ENCODE assay signal across 8 cellular contexts in the genomic region with DNA sequence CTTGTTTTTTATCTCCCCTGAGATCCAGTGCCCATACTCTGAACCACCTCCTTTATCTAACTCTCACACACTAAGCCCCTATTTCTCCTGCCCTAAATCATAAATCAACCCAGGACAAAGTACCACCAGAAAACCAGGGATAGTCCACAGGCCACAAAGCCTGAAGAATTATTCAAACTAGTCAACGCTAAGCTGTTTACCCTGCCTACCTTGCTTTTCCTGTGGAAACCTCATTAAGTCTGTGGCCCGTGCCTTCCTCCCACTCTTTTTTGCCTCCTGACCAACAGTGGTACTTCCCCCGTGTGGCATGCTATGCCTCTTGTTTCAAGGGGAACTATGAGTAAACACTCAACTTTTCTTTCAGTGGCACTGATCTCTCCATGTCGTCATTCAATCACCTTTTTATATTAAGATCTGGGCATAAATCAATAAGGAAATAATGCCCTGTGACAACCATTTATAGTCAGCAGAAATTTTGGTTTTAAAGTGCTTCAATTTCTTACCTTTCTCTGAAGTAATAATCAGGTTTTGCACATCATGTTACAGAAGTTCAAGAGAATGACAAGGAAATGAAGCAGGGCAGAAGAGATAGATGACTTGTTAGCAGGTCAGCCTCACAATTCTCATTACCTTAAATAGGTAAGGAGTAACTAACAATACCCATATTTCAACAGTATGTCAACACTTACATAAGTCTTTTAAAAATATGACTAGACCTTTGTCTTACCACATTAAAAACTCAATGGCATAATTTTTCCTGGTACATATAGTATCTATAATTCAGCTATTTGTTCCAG. TPM values are rescaled to one million over a fixed set of nuclear protein-coding genes. Genes with fewer than 3 reads are reported as not detected.
DNase-seq lines count a peak whose midpoint lies in the region; TF ChIP-seq lines count a peak whose summit lies in the region.

No MANE protein-coding gene starts in this region.

- CTCF ChIA-PET in activated naive CD4-positive, alpha-beta T cell treated with anti-CD3 and anti-CD28 coated beads for 36 hours (lab: Charles Lee) = no interaction called here

- no peak for TF ChIP-seq POLR2A in Peyer's patch (IDR thresholded peaks at IDR 0.05)
- TF ChIP-seq POLR2A in sigmoid colon (IDR thresholded peaks at IDR 0.05) = no peak

- no peak overlapping the region for H3K4me3 Mint-ChIP-seq in activated naive CD4-positive, alpha-beta T cell treated with anti-CD3 and anti-CD28 coated beads for 36 hours

- TF ChIP-seq EP300 in sigmoid colon (IDR thresholded peaks at IDR 0.05) = no peak

- no peaks in the 10 kb centered on the region for H3K27me3 ChIP-seq in Peyer's patch
- no peaks in the 10 kb centered on the region for H3K27me3 ChIP-seq in left ventricle myocardium inferior (ENCODE audit: low read depth)
- no peaks in the 10 kb centered on the region for H3K27me3 ChIP-seq in sigmoid colon

- H3K4me1 ChIP-seq in Peyer's patch = no peaks in the 10 kb centered on the region
- H3K4me1 ChIP-seq in left ventricle myocardium inferior = peaks cover 22% of the 10 kb centered on the region
- no peaks in the 10 kb centered on the region for H3K4me1 ChIP-seq in sigmoid colon

- H3K27ac ChIP-seq in Peyer's patch = peak overlapping the region in 1 of 4 donors; percentile 7
- H3K27ac ChIP-seq in left ventricle myocardium inferior (replicated peaks) = no peak overlapping the region
- no peak overlapping the region for H3K27ac ChIP-seq in sigmoid colon

- DNase-seq in NCI-H1417 (lab: John Stamatoyannopoulos, UW) = peak; percentile 26 to 74 (median 51)
- no peak for DNase-seq in NCI-H1417 treated with DMSO at 0.1 percent for 48 hours (lab: John Stamatoyannopoulos, UW)
- peak in 2 of 3 donors; percentile 37 to 60 for DNase-seq in Peyer's patch
- peak; percentile 85 for DNase-seq in activated naive CD4-positive, alpha-beta T cell treated with anti-CD3 and anti-CD28 coated beads for 36 hours
- peak; percentile 42 to 56 for DNase-seq in stimulated activated CD4-positive, alpha-beta T cell treated with anti-CD3 and anti-CD28 coated beads, Interleukin-4, amount 100 ng/mL, for 48 hours (ENCODE audit: low read depth in 2 of 2)
- DNase-seq in NCI-H2227 (lab: John Stamatoyannopoulos, UW; ENCODE audit: unreplicated experiment) = no peak
- no peak for DNase-seq in left ventricle myocardium inferior
- DNase-seq in sigmoid colon = no peak

- H3K9me3 ChIP-seq in Peyer's patch = no peaks in the 10 kb centered on the region
- H3K9me3 ChIP-seq in left ventricle myocardium inferior (replicated peaks) = no peaks in the 10 kb centered on the region
- no peaks in the 10 kb centered on the region for H3K9me3 ChIP-seq in sigmoid colon

- H3K36me3 ChIP-seq in Peyer's patch (no peaks in the 10 kb centered on the region), left ventricle myocardium inferior (peaks cover 18% of the 10 kb centered on the region), sigmoid colon (peaks cover 0 to 3% (median 0%) of the 10 kb centered on the region in 4 donors)

- WGBS in sigmoid colon, 2 donors = 39 to 68% methylated on average over 4 of the region's 4 CpGs

- H3K4me1 Mint-ChIP-seq in activated naive CD4-positive, alpha-beta T cell treated with anti-CD3 and anti-CD28 coated beads for 36 hours (ENCODE audit: low read depth) = peaks cover 45% of the 10 kb centered on the region

- no peaks in the 10 kb centered on the region for H3K9me3 Mint-ChIP-seq in activated naive CD4-positive, alpha-beta T cell treated with anti-CD3 and anti-CD28 coated beads for 36 hours

- no peaks in the 10 kb centered on the region for H3K27me3 Mint-ChIP-seq in activated naive CD4-positive, alpha-beta T cell treated with anti-CD3 and anti-CD28 coated beads for 36 hours (ENCODE audit: low read depth)

- no peak for TF ChIP-seq CTCF in Peyer's patch (IDR thresholded peaks at IDR 0.05)
- no peak for TF ChIP-seq CTCF in left ventricle myocardium inferior (IDR thresholded peaks at IDR 0.05; ENCODE audit: borderline replicate concordance)
- no peak for TF ChIP-seq CTCF in sigmoid colon (IDR thresholded peaks at IDR 0.05)

- H3K27ac Mint-ChIP-seq in activated naive CD4-positive, alpha-beta T cell treated with anti-CD3 and anti-CD28 coated beads for 36 hours = peak overlapping the region; percentile 59

- H3K4me3 ChIP-seq in Peyer's patch = no peak overlapping the region
- no peak overlapping the region for H3K4me3 ChIP-seq in left ventricle myocardium inferior
- H3K4me3 ChIP-seq in sigmoid colon = no peak overlapping the region

- peaks cover 12% of the 10 kb centered on the region for H3K36me3 Mint-ChIP-seq in activated naive CD4-positive, alpha-beta T cell treated with anti-CD3 and anti-CD28 coated beads for 36 hours (ENCODE audit: low read depth)

- intact Hi-C loops in activated naive CD4-positive, alpha-beta T cell treated with anti-CD3 and anti-CD28 coated beads for 36 hours (cut with micrococcal nuclease) = loop anchor here (1.0 to 10.0 kb wide), 4 partner anchors 32 to 918 kb away; partner anchors contain the start of gene EYA3
- intact Hi-C loops in left ventricle myocardium inferior (cut with micrococcal nuclease) = no loop called here
- intact Hi-C loops in sigmoid colon (cut with DNase I) = no loop called here

RNA-seq across cellular contexts. Expression of gene EYA3, which starts 32.1 kb away (rescaled TPM):
- total RNA-seq in Peyer's patch (10 to 100 TPM; 17.1 to 32.2 (median 23.4) TPM), left ventricle myocardium inferior (16.9 TPM), sigmoid colon (1 to 10 TPM; 7.8 to 10.0 (median 8.8) TPM)
- total RNA-seq in activated naive CD4-positive, alpha-beta T cell treated with anti-CD3 and anti-CD28 coated beads for 36 hours = 10 to 100 TPM; 25.4 to 25.9 TPM
- 1 to 10 TPM; 2.4 to 9.2 (median 4.2) TPM for polyA plus RNA-seq in sigmoid colon

Comparison
In these comparisons a context has a peak if more than half of its experiments do, and no peak if none do; other contexts are left out.
1. DNase-seq: peak in NCI-H1417 (3 of 3), Peyer's patch (2 of 3), activated naive CD4-positive, alpha-beta T cell treated with anti-CD3 and anti-CD28 coated beads for 36 hours (single experiment) and stimulated activated CD4-positive, alpha-beta T cell treated with anti-CD3 and anti-CD28 coated beads, Interleukin-4, amount 100 ng/mL, for 48 hours (2 of 2); none in NCI-H1417 treated with DMSO at 0.1 percent for 48 hours (single experiment), NCI-H2227 (single experiment), left ventricle myocardium inferior (single experiment) and sigmoid colon (single experiment).